25 cellular contexts compared by ENCODE assay signal in genomic region chr1:175185918-175186317, GRCh38. TPM values are rescaled to one million over a fixed set of nuclear protein-coding genes. Genes with fewer than 3 reads are reported as not detected.
A peak's percentile ranks its signal among the peaks of the same experiment; 100 is the strongest.
DNase-seq lines count a peak whose midpoint lies in the region; ATAC-seq lines count a peak whose summit lies in the region.
"Had no signal": no experiment of that assay in that cellular context is flagged by ENCODE, and none has a peak within 500 bp of the region (broad histone marks: within the 10 kb centered on the region; RNA-seq: fewer than 3 reads in every experiment).

No MANE protein-coding gene starts in this region.

- no peak overlapping the region for H3K4me3 ChIP-seq in CD8-positive, alpha-beta memory T cell (ENCODE audit: low read length)
- H3K4me3 ChIP-seq: GM23248, MG63 had no signal

- DNase-seq in T-helper 1 cell (no peak), T-cell (no peak)
- DNase-seq in CD8-positive, alpha-beta memory T cell = no peak
- DNase-seq in naive thymus-derived CD8-positive, alpha-beta T cell = no peak
- DNase-seq: activated naive CD4-positive, alpha-beta T cell treated with anti-CD3 and anti-CD28 coated beads, Interleukin-2, amount 10 ng/mL, durations not matched to agents 7 days and 5 days; activated T-cell treated with anti-CD3 and anti-CD28 coated beads, Interleukin-2, amount 50 U/mL, for 4 hours; aorta; BE2C; dermis blood vessel endothelial cell; EL; GM23248; HFFc6; MG63; NCI-H2171; NCI-H524; retina; SHP77; stimulated activated CD4-positive, alpha-beta T cell treated with anti-CD3 and anti-CD28 coated beads, Interleukin-4, amount 100 ng/mL, for 24 hours; stimulated activated naive CD8-positive, alpha-beta T cell treated with anti-CD3 and anti-CD28 coated beads, Interleukin-15, amount 100 ng/mL, for 72 hours; trophoblast cell had no signal

- peak overlapping the region; percentile 17 for H3K4me3 Mint-ChIP-seq in T-helper 1 cell treated with Interleukin-12 subunit alpha and Interleukin-12 subunit beta and Interleukin-4 antibody, amounts not matched to agents 30 μg/mL and 1 μg/mL, for 36 hours
- H3K4me3 Mint-ChIP-seq in CD8-positive, alpha-beta memory T cell = peak overlapping the region in 5 of 7 donors; percentile 6 to 62 (median 27)
- H3K4me3 Mint-ChIP-seq in T-cell = peak overlapping the region in 2 of 3 donors; percentile 28 to 86
- peak overlapping the region in 9 of 10 donors; percentile 11 to 95 (median 70) for H3K4me3 Mint-ChIP-seq in naive thymus-derived CD8-positive, alpha-beta T cell
- H3K4me3 Mint-ChIP-seq: activated naive CD4-positive, alpha-beta T cell treated with anti-CD3 and anti-CD28 coated beads, Interleukin-2, amount 10 ng/mL, durations not matched to agents 7 days and 5 days; activated T-cell treated with anti-CD3 and anti-CD28 coated beads, Interleukin-2, amount 50 U/mL, for 4 hours; HFFc6; stimulated activated naive CD8-positive, alpha-beta T cell treated with anti-CD3 and anti-CD28 coated beads, Interleukin-15, amount 100 ng/mL, for 72 hours had no signal

- peaks cover 73% of the 10 kb centered on the region for H3K36me3 Mint-ChIP-seq in T-helper 1 cell treated with Interleukin-12 subunit alpha and Interleukin-12 subunit beta and Interleukin-4 antibody, amounts not matched to agents 30 μg/mL and 1 μg/mL, for 36 hours (ENCODE audit: low read depth)
- H3K36me3 Mint-ChIP-seq in CD8-positive, alpha-beta memory T cell = peaks cover 13 to 69% (median 29%) of the 10 kb centered on the region in 3 donors
- H3K36me3 Mint-ChIP-seq in T-cell = peaks cover 73% of the 10 kb centered on the region
- peaks cover 10 to 50% (median 36%) of the 10 kb centered on the region in 3 donors for H3K36me3 Mint-ChIP-seq in naive thymus-derived CD8-positive, alpha-beta T cell

- peaks cover 84% of the 10 kb centered on the region for H3K4me1 Mint-ChIP-seq in T-helper 1 cell treated with Interleukin-12 subunit alpha and Interleukin-12 subunit beta and Interleukin-4 antibody, amounts not matched to agents 30 μg/mL and 1 μg/mL, for 36 hours (ENCODE audit: low read depth)
- peaks cover 90 to 100% (median 99%) of the 10 kb centered on the region in 3 donors for H3K4me1 Mint-ChIP-seq in CD8-positive, alpha-beta memory T cell
- H3K4me1 Mint-ChIP-seq in T-cell = peaks cover 99% of the 10 kb centered on the region in 3 donors
- peaks cover 58 to 100% (median 98%) of the 10 kb centered on the region in 4 donors for H3K4me1 Mint-ChIP-seq in naive thymus-derived CD8-positive, alpha-beta T cell

- peaks cover 99% of the 10 kb centered on the region for H3K4me1 ChIP-seq in CD8-positive, alpha-beta memory T cell (ENCODE audit: insufficient read depth, low read length)
- H3K4me1 ChIP-seq: BE2C had no signal

- POLR2A ChIA-PET in CD8-positive, alpha-beta memory T cell (lab: Charles Lee) = no interaction called here
- POLR2A ChIA-PET in T-cell (lab: Charles Lee) = no interaction called here
- POLR2A ChIA-PET in naive thymus-derived CD8-positive, alpha-beta T cell (lab: Charles Lee) = interaction anchor here (1.2 kb wide), 1 partner anchor 24 kb away, joined by 5 read pairs; no protein-coding TSS in a partner anchor

- peaks cover 6% of the 10 kb centered on the region for H3K36me3 ChIP-seq in CD8-positive, alpha-beta memory T cell (ENCODE audit: insufficient read depth, low read length)
- H3K36me3 ChIP-seq: BE2C, MG63 had no signal

- H3K9me3 ChIP-seq in CD8-positive, alpha-beta memory T cell (ENCODE audit: low read length) = no peaks in the 10 kb centered on the region
- H3K9me3 ChIP-seq: BE2C, MG63 had no signal

- ATAC-seq in T-cell (replicated peaks in 1 of 4) (no peak), GM18873 (IDR thresholded peaks at IDR 0.05; ENCODE audit: low FRiP score, unreplicated experiment) (no peak), HG02763 (IDR thresholded peaks at IDR 0.05; ENCODE audit: unreplicated experiment) (no peak), GM19023 (IDR thresholded peaks at IDR 0.05; ENCODE audit: unreplicated experiment) (no peak)
- ATAC-seq in naive thymus-derived CD8-positive, alpha-beta T cell = no peak
- ATAC-seq: activated T-cell treated with anti-CD3 and anti-CD28 coated beads, Interleukin-2, amount 50 U/mL, for 4 hours; stimulated activated naive CD8-positive, alpha-beta T cell treated with anti-CD3 and anti-CD28 coated beads, Interleukin-15, amount 100 ng/mL, for 72 hours had no signal

- no peak overlapping the region for H3K27ac Mint-ChIP-seq in T-helper 1 cell treated with Interleukin-12 subunit alpha and Interleukin-12 subunit beta and Interleukin-4 antibody, amounts not matched to agents 30 μg/mL and 1 μg/mL, for 36 hours
- peak overlapping the region in 3 of 8 donors; percentile 45 to 65 (median 53) for H3K27ac Mint-ChIP-seq in CD8-positive, alpha-beta memory T cell
- H3K27ac Mint-ChIP-seq in T-cell = peak overlapping the region in 1 of 2 donors; percentile 50
- H3K27ac Mint-ChIP-seq in naive thymus-derived CD8-positive, alpha-beta T cell = peak overlapping the region in 8 of 10 donors; percentile 32 to 91 (median 68)
- H3K27ac Mint-ChIP-seq: HFFc6 had no signal

- CTCF ChIA-PET in CD8-positive, alpha-beta memory T cell (lab: Charles Lee) = no interaction called here
- CTCF ChIA-PET in T-cell (lab: Charles Lee) = interaction anchor here (0.6 to 2.3 kb wide), 5 partner anchors 8 to 132 kb away, joined by 3 to 10 read pairs (median 3); no protein-coding TSS in a partner anchor

- no peak overlapping the region for H3K27ac ChIP-seq in CD8-positive, alpha-beta memory T cell (ENCODE audit: low read depth, low read length)
- H3K27ac ChIP-seq: GM23248 had no signal

- H3K27me3 ChIP-seq in CD8-positive, alpha-beta memory T cell (ENCODE audit: insufficient read depth, low read length, poor library complexity, severe bottlenecking) = no peaks in the 10 kb centered on the region
- H3K27me3 ChIP-seq: MG63 had no signal

- H3K27me3 Mint-ChIP-seq in T-helper 1 cell treated with Interleukin-12 subunit alpha and Interleukin-12 subunit beta and Interleukin-4 antibody, amounts not matched to agents 30 μg/mL and 1 μg/mL, for 36 hours (ENCODE audit: low read depth) = no peaks in the 10 kb centered on the region
- H3K27me3 Mint-ChIP-seq in CD8-positive, alpha-beta memory T cell = no peaks in the 10 kb centered on the region
- no peaks in the 10 kb centered on the region for H3K27me3 Mint-ChIP-seq in T-cell
- no peaks in the 10 kb centered on the region for H3K27me3 Mint-ChIP-seq in naive thymus-derived CD8-positive, alpha-beta T cell
- H3K27me3 Mint-ChIP-seq: activated naive CD4-positive, alpha-beta T cell treated with anti-CD3 and anti-CD28 coated beads, Interleukin-2, amount 10 ng/mL, durations not matched to agents 7 days and 5 days; stimulated activated naive CD8-positive, alpha-beta T cell treated with anti-CD3 and anti-CD28 coated beads, Interleukin-15, amount 100 ng/mL, for 72 hours had no signal

- H3K9me3 Mint-ChIP-seq in T-helper 1 cell treated with Interleukin-12 subunit alpha and Interleukin-12 subunit beta and Interleukin-4 antibody, amounts not matched to agents 30 μg/mL and 1 μg/mL, for 36 hours = no peaks in the 10 kb centered on the region
- H3K9me3 Mint-ChIP-seq in CD8-positive, alpha-beta memory T cell = no peaks in the 10 kb centered on the region
- no peaks in the 10 kb centered on the region for H3K9me3 Mint-ChIP-seq in T-cell
- H3K9me3 Mint-ChIP-seq in naive thymus-derived CD8-positive, alpha-beta T cell = no peaks in the 10 kb centered on the region
- H3K9me3 Mint-ChIP-seq: activated naive CD4-positive, alpha-beta T cell treated with anti-CD3 and anti-CD28 coated beads, Interleukin-2, amount 10 ng/mL, durations not matched to agents 7 days and 5 days; activated T-cell treated with anti-CD3 and anti-CD28 coated beads, Interleukin-2, amount 50 U/mL, for 4 hours; HFFc6; stimulated activated naive CD8-positive, alpha-beta T cell treated with anti-CD3 and anti-CD28 coated beads, Interleukin-15, amount 100 ng/mL, for 72 hours had no signal

RNA-seq across cellular contexts. Expression of gene KIAA0040, which starts 6.7 kb away (rescaled TPM):
- 10 to 100 TPM; 30.4 to 31.8 TPM for total RNA-seq in CD8-positive, alpha-beta memory T cell
- 39.3 TPM for polyA plus RNA-seq in CD8-positive, alpha-beta memory T cell
- 10 to 100 TPM; 33.0 to 60.0 (median 50.5) TPM for total RNA-seq in T-cell
- total RNA-seq in naive thymus-derived CD8-positive, alpha-beta T cell = 10 to 100 TPM; 25.1 to 25.7 TPM
- 10 to 100 TPM; 26.0 to 32.5 (median 28.9) TPM for polyA plus RNA-seq in naive thymus-derived CD8-positive, alpha-beta T cell
- total RNA-seq: HFFc6, myocyte had no signal

Comparison
In these comparisons a context has a peak if more than half of its experiments do, and no peak if none do; other contexts are left out.
1. H3K4me3 Mint-ChIP-seq: peak in every context shown above with its lines; median percentile 70 in naive thymus-derived CD8-positive, alpha-beta T cell; 57 in T-cell; 27 in CD8-positive, alpha-beta memory T cell; 17 in T-helper 1 cell treated with Interleukin-12 subunit alpha and Interleukin-12 subunit beta and Interleukin-4 antibody, amounts not matched to agents 30 μg/mL and 1 μg/mL, for 36 hours.